8 cellular contexts compared by ENCODE assay signal in the genomic region with DNA sequence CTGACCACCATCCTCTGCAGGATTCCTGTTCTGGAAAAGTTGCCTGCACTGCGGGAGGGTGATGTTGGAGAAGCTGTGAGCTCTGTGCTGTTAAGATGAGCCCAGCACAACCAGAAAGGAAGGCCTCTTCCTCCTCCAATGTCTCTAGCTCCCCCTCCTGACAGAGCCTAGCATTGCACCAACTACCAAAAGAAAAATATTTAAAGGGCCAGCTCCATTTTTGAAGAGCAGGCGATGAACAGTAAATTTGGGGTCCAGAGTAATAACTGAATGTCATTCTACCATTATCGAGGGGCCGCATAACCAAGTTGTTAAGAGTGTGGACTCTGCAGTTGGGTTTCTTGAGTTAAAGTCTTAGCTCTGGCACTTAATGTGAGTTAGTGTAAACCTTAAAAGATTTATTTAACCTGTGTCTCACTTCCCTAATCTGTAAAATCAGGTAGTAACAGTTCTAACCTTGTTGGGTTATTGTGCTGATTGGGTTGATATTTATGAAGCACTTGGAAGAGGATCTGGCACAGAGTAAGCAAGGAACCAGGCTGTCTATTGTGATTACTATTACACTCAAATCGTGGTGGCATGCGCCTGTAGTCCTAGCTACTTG. TPM values are rescaled to one million over a fixed set of nuclear protein-coding genes. Genes with fewer than 3 reads are reported as not detected.
DNase-seq lines count a peak whose midpoint lies in the region; ATAC-seq, FAIRE-seq and TF ChIP-seq lines count a peak whose summit lies in the region.

No MANE protein-coding gene starts in this region.

- no peak for TF ChIP-seq POLR2A in breast epithelium (IDR thresholded peaks at IDR 0.05)

- H4K20me1 ChIP-seq in keratinocyte (ENCODE audit: control insufficient read depth, extremely low read depth, insufficient read depth, low read length), result no peaks in the 10 kb centered on the region

- H3K79me2 ChIP-seq in keratinocyte (ENCODE audit: control insufficient read depth, insufficient read depth, low read length), result no peaks in the 10 kb centered on the region

- no peak overlapping the region for H3K4me2 ChIP-seq in keratinocyte (ENCODE audit: control insufficient read depth, extremely low read depth, insufficient read depth, low read depth, low read length)

- peak; percentile 83 for DNase-seq in ELR (ENCODE audit: low read depth)
- peak; percentile 61 for DNase-seq in NCI-H2107 (lab: John Stamatoyannopoulos, UW)
- DNase-seq in breast epithelium (ENCODE audit: low spot score in 2 of 2), result peak; percentile 61 to 73
- no peak for DNase-seq in keratinocyte (ENCODE audit: low read depth, low spot score)
- peak; percentile 75 for DNase-seq in stimulated activated CD4-positive, alpha-beta T cell treated with anti-CD3 and anti-CD28 coated beads, Interleukin-1b, Interleukin-23, amount 100 ng/mL, for 48 hours

- no peaks in the 10 kb centered on the region for H3K36me3 ChIP-seq in breast epithelium
- no peaks in the 10 kb centered on the region for H3K36me3 ChIP-seq in keratinocyte (ENCODE audit: control insufficient read depth in 2 of 2, extremely low read depth in 1 of 2, insufficient read depth in 2 of 2, low read length in 2 of 2)

- H3K9ac ChIP-seq in keratinocyte (ENCODE audit: control insufficient read depth, extremely low read depth, insufficient read depth, low read length), result no peak overlapping the region

- TF ChIP-seq CTCF in WI38 (IDR thresholded peaks at IDR 0.05; ENCODE audit: low read depth, low read length), result peak; percentile 93
- peak; percentile 75 to 88 (median 88) for TF ChIP-seq CTCF in breast epithelium (IDR thresholded peaks at IDR 0.05)
- TF ChIP-seq CTCF in keratinocyte (optimal IDR thresholded peaks at IDR 0.05 in 1 of 3, IDR thresholded peaks at IDR 0.05 in 1 of 3, conservative IDR thresholded peaks at IDR 0.05 in 1 of 3; ENCODE audit: extremely low read depth in 1 of 3, insufficient read depth in 2 of 3, low read length in 3 of 3), result peak; percentile 82 to 96 (median 87)

- no peak overlapping the region for H3K4me3 ChIP-seq in WI38 (ENCODE audit: low read depth, low read length)
- no peak overlapping the region for H3K4me3 ChIP-seq in breast epithelium
- no peak overlapping the region for H3K4me3 ChIP-seq in keratinocyte (ENCODE audit: control insufficient read depth in 2 of 3, extremely low read depth in 1 of 3, insufficient read depth in 2 of 3, low read depth in 1 of 3, low read length in 3 of 3)

- peak; percentile 60 for FAIRE-seq in keratinocyte (lab: Jason Lieb, UNC)

- H3K27me3 ChIP-seq in breast epithelium (no peaks in the 10 kb centered on the region), keratinocyte (ENCODE audit: control insufficient read depth, extremely low read depth, insufficient read depth, low read length) (no peaks in the 10 kb centered on the region)

- H3K27ac ChIP-seq in breast epithelium (no peak overlapping the region), keratinocyte (ENCODE audit: control insufficient read depth, insufficient read depth, low read length) (no peak overlapping the region)

- H3K9me1 ChIP-seq in keratinocyte (ENCODE audit: control insufficient read depth, extremely low read depth, insufficient read depth, low read length), result no peaks in the 10 kb centered on the region

- dilution Hi-C loops in keratinocyte (cut with MboI; ENCODE audit: extremely low pct_ligation_motif_present, low sequenced_read_pairs), result no loop called here

- ATAC-seq in HG02610 (IDR thresholded peaks at IDR 0.05; ENCODE audit: unreplicated experiment) (peak; percentile 63), GM19467 (IDR thresholded peaks at IDR 0.05; ENCODE audit: unreplicated experiment) (no peak)

- H3K4me1 ChIP-seq in breast epithelium (no peaks in the 10 kb centered on the region), keratinocyte (ENCODE audit: control insufficient read depth, extremely low read depth, insufficient read depth, low read length) (peaks cover 5% of the 10 kb centered on the region)

- no peak overlapping the region for H2AFZ ChIP-seq in keratinocyte (ENCODE audit: control insufficient read depth, low read length)

- H3K9me3 ChIP-seq in breast epithelium (no peaks in the 10 kb centered on the region), keratinocyte (ENCODE audit: control insufficient read depth, low read depth, low read length) (no peaks in the 10 kb centered on the region)

- intact Hi-C loops in breast epithelium (cut with DNase I; ENCODE audit: low total_unique reads), result no loop called here

RNA-seq across cellular contexts. Expression of a gene that starts 3.9 kb away (rescaled TPM):
- total RNA-seq in breast epithelium, result not detected
- not detected in 3 replicates for polyA plus RNA-seq in keratinocyte
- polyA plus RNA-seq in keratinocyte (2011; ENCODE audit: low read depth), result not detected
- not detected in 2 replicates for polyA plus RNA-seq in keratinocyte (2011; cell fraction: cytosol; rRNA removed)
- polyA plus RNA-seq in keratinocyte (2011; cell fraction: nucleus; rRNA removed), result not detected in 2 replicates
- polyA plus RNA-seq in keratinocyte (2012; ENCODE audit: low replicate concordance), result not detected in 2 replicates
- not detected in 3 replicates for polyA minus RNA-seq in keratinocyte
- not detected for polyA minus RNA-seq in keratinocyte (2011; cell fraction: cytosol; rRNA and poly(A)+ RNA removed)
- polyA minus RNA-seq in keratinocyte (2011; cell fraction: nucleus; rRNA and poly(A)+ RNA removed), result not detected in 2 replicates

RNA-seq across cellular contexts. Expression of a gene that starts 28.3 kb away (rescaled TPM):
- not detected for total RNA-seq in breast epithelium
- polyA plus RNA-seq in keratinocyte, result not detected in 3 replicates
- polyA plus RNA-seq in keratinocyte (2011; ENCODE audit: low read depth), result not detected
- polyA plus RNA-seq in keratinocyte (2011; cell fraction: cytosol; rRNA removed), result not detected in 2 replicates
- polyA plus RNA-seq in keratinocyte (2011; cell fraction: nucleus; rRNA removed), result not detected in 2 replicates
- not detected in 2 replicates for polyA plus RNA-seq in keratinocyte (2012; ENCODE audit: low replicate concordance)
- not detected in 3 replicates for polyA minus RNA-seq in keratinocyte
- polyA minus RNA-seq in keratinocyte (2011; cell fraction: cytosol; rRNA and poly(A)+ RNA removed), result not detected
- not detected in 2 replicates for polyA minus RNA-seq in keratinocyte (2011; cell fraction: nucleus; rRNA and poly(A)+ RNA removed)

RNA-seq across cellular contexts. Expression of a gene that starts 42.6 kb away (rescaled TPM):
- total RNA-seq in breast epithelium, result 10 to 100 TPM; 12.8 to 21.3 (median 16.8) TPM
- polyA plus RNA-seq in keratinocyte, result 7.0 to 7.6 TPM (median 7.6 TPM) in 3 replicates
- polyA plus RNA-seq in keratinocyte (2011; ENCODE audit: low read depth), result 5.3 TPM
- 5.3 and 9.4 TPM in 2 replicates for polyA plus RNA-seq in keratinocyte (2011; cell fraction: cytosol; rRNA removed)
- 9.6 and 10.2 TPM in 2 replicates for polyA plus RNA-seq in keratinocyte (2011; cell fraction: nucleus; rRNA removed)
- polyA plus RNA-seq in keratinocyte (2012; ENCODE audit: low replicate concordance), result 3.5 and 3.8 TPM in 2 replicates
- polyA minus RNA-seq in keratinocyte, result 9.2 to 10.8 TPM (median 10.4 TPM) in 3 replicates
- 4.0 TPM for polyA minus RNA-seq in keratinocyte (2011; cell fraction: cytosol; rRNA and poly(A)+ RNA removed)
- polyA minus RNA-seq in keratinocyte (2011; cell fraction: nucleus; rRNA and poly(A)+ RNA removed), result 5.1 and 7.4 TPM in 2 replicates
